16 cellular contexts compared by ENCODE assay signal in genomic region chr6:142406131-142406530, GRCh38.
"Had no signal": no experiment of that assay in that cellular context is flagged by ENCODE, and none has a peak within 500 bp of the region (broad histone marks: within the 10 kb centered on the region; RNA-seq: fewer than 3 reads in every experiment).

No MANE protein-coding gene starts in this region.

- H3K36me3 Mint-ChIP-seq: activated naive CD8-positive, alpha-beta T cell; natural killer cell treated with Interleukin-12 subunit alpha and Interleukin-12 subunit beta and Interleukin-15 and Interleukin-18, amount 100 ng/mL, for 72 hours; WTC11 had no signal

- H3K27me3 Mint-ChIP-seq: stimulated activated naive CD8-positive, alpha-beta T cell treated with anti-CD3 and anti-CD28 coated beads, Interleukin-15, Interleukin-2, amounts not matched to agents 100 ng/mL and 50 ng/mL, for 24 hours; type B pancreatic cell had no signal

- ATAC-seq: gastrocnemius medialis; natural killer cell treated with Interleukin-12 subunit alpha and Interleukin-12 subunit beta and Interleukin-15 and Interleukin-18, amount 100 ng/mL, for 72 hours; sciatic nerve; WTC11 had no signal

- H3K4me1 ChIP-seq: gastrocnemius medialis had no signal

- H3K4me3 ChIP-seq: gastrocnemius medialis, spleen had no signal

- H3K9me3 Mint-ChIP-seq: activated CD4-positive, alpha-beta T cell treated with anti-CD3 and anti-CD28 coated beads, Interleukin-2, amount 10 ng/mL, durations not matched to agents 7 days and 5 days; natural killer cell treated with Interleukin-12 subunit alpha and Interleukin-12 subunit beta and Interleukin-15 and Interleukin-18, amount 100 ng/mL, for 72 hours; stimulated activated naive CD8-positive, alpha-beta T cell treated with anti-CD3 and anti-CD28 coated beads, Interleukin-15, Interleukin-2, amounts not matched to agents 100 ng/mL and 50 ng/mL, for 24 hours; type B pancreatic cell; WTC11 had no signal

- H3K36me3 ChIP-seq: gastrocnemius medialis, spleen had no signal

- H3K27ac ChIP-seq: gastrocnemius medialis, spleen had no signal

- H3K27ac Mint-ChIP-seq: activated CD4-positive, alpha-beta T cell treated with anti-CD3 and anti-CD28 coated beads, Interleukin-2, amount 10 ng/mL, durations not matched to agents 7 days and 5 days; activated naive CD8-positive, alpha-beta T cell; natural killer cell treated with Interleukin-12 subunit alpha and Interleukin-12 subunit beta and Interleukin-15 and Interleukin-18, amount 100 ng/mL, for 72 hours; stimulated activated naive CD8-positive, alpha-beta T cell treated with anti-CD3 and anti-CD28 coated beads, Interleukin-15, Interleukin-2, amounts not matched to agents 100 ng/mL and 50 ng/mL, for 24 hours; type B pancreatic cell; WTC11 had no signal

- H3K9me3 ChIP-seq: gastrocnemius medialis, spleen had no signal

- H3K27me3 ChIP-seq: gastrocnemius medialis, spleen had no signal

- H3K4me3 Mint-ChIP-seq: activated CD4-positive, alpha-beta T cell treated with anti-CD3 and anti-CD28 coated beads, Interleukin-2, amount 10 ng/mL, durations not matched to agents 7 days and 5 days; activated naive CD8-positive, alpha-beta T cell; natural killer cell treated with Interleukin-12 subunit alpha and Interleukin-12 subunit beta and Interleukin-15 and Interleukin-18, amount 100 ng/mL, for 72 hours; stimulated activated naive CD8-positive, alpha-beta T cell treated with anti-CD3 and anti-CD28 coated beads, Interleukin-15, Interleukin-2, amounts not matched to agents 100 ng/mL and 50 ng/mL, for 24 hours; type B pancreatic cell; WTC11 had no signal

- DNase-seq: activated CD4-positive, alpha-beta T cell treated with anti-CD3 and anti-CD28 coated beads, Interleukin-2, amount 10 ng/mL, durations not matched to agents 7 days and 5 days; activated gamma-delta T cell treated with Interleukin-2 at 50 U/mL for 16 hours; amniotic stem cell; central memory CD4-positive, alpha-beta T cell; cortex of kidney; effector memory CD4-positive, alpha-beta T cell; gastrocnemius medialis; hippocampal formation; nucleus accumbens; spleen had no signal
